Comparison of ENCODE assay signal across 24 cellular contexts in genomic region chr10:131880016-131880590, GRCh38.
"Had no signal": no experiment of that assay in that cellular context is flagged by ENCODE, and none has a peak within 500 bp of the region (broad histone marks: within the 10 kb centered on the region; RNA-seq: fewer than 3 reads in every experiment).

No MANE protein-coding gene starts in this region.

- H3K4me1 ChIP-seq: colonic mucosa, left lung, pancreas had no signal

- H3K27ac ChIP-seq: colonic mucosa, epithelial cell of prostate, gastrocnemius medialis, left lung, lower lobe of right lung, neutrophil, pancreas, skin epidermis, thoracic aorta, tibial nerve, upper lobe of left lung had no signal

- ATAC-seq: esophagus mucosa; gastrocnemius medialis; left cardiac atrium; left lung; natural killer cell; pancreas; stimulated activated naive B cell treated with anti-CD40 and anti-IgM and Interleukin-4, amounts not matched to agents 10 μg/mL and 1 μg/mL and 100 μg/mL, for 72 hours had no signal

- H3K27me3 ChIP-seq: colonic mucosa, pancreas had no signal

- H3K4me3 Mint-ChIP-seq: dendritic cell treated with granulocyte-macrophage colony-stimulating factor and Interleukin-4, amounts not matched to agents 40 ng/mL and 50 ng/mL, for 4 days; endodermal cell; natural killer cell; stimulated activated naive B cell treated with anti-CD40 and anti-IgM and Interleukin-4, amounts not matched to agents 10 μg/mL and 1 μg/mL and 100 μg/mL, for 72 hours; stimulated activated naive CD8-positive, alpha-beta T cell treated with anti-CD3 and anti-CD28 coated beads, Interleukin-15, Interleukin-2, amounts not matched to agents 100 ng/mL and 50 ng/mL, for 24 hours had no signal

- H3K9me3 Mint-ChIP-seq: dendritic cell treated with granulocyte-macrophage colony-stimulating factor and Interleukin-4, amounts not matched to agents 40 ng/mL and 50 ng/mL, for 4 days; natural killer cell; stimulated activated naive CD8-positive, alpha-beta T cell treated with anti-CD3 and anti-CD28 coated beads, Interleukin-15, Interleukin-2, amounts not matched to agents 100 ng/mL and 50 ng/mL, for 24 hours had no signal

- H3K4me1 Mint-ChIP-seq: endodermal cell had no signal

- H3K4me3 ChIP-seq: colonic mucosa, gastrocnemius medialis, left lung, lower lobe of right lung, pancreas, skin epidermis, thoracic aorta, tibial nerve, upper lobe of left lung had no signal

- H3K36me3 Mint-ChIP-seq: natural killer cell; stimulated activated naive B cell treated with anti-CD40 and anti-IgM and Interleukin-4, amounts not matched to agents 10 μg/mL and 1 μg/mL and 100 μg/mL, for 72 hours had no signal

- H3K9me3 ChIP-seq: colonic mucosa, gastrocnemius medialis, left lung, lower lobe of right lung, neutrophil, pancreas, thoracic aorta, upper lobe of left lung had no signal

- H3K27ac Mint-ChIP-seq: dendritic cell treated with granulocyte-macrophage colony-stimulating factor and Interleukin-4, amounts not matched to agents 40 ng/mL and 50 ng/mL, for 4 days; endodermal cell; natural killer cell; progenitor cell of endocrine pancreas; stimulated activated naive B cell treated with anti-CD40 and anti-IgM and Interleukin-4, amounts not matched to agents 10 μg/mL and 1 μg/mL and 100 μg/mL, for 72 hours; stimulated activated naive CD8-positive, alpha-beta T cell treated with anti-CD3 and anti-CD28 coated beads, Interleukin-15, Interleukin-2, amounts not matched to agents 100 ng/mL and 50 ng/mL, for 24 hours had no signal

- FAIRE-seq: pancreas, urothelium cell line had no signal

- H3K36me3 ChIP-seq: colonic mucosa, gastrocnemius medialis, left lung, lower lobe of right lung, neutrophil, pancreas, thoracic aorta, tibial nerve, upper lobe of left lung had no signal

- DNase-seq: colonic mucosa; effector CD8-positive, alpha-beta T cell; foreskin fibroblast; gastrocnemius medialis; left cardiac atrium; left lung; lower lobe of right lung; natural killer cell; stimulated activated CD4-positive, alpha-beta T cell treated with anti-CD3 and anti-CD28 coated beads, Interleukin-15, amount 100 ng/mL, for 24 hours; stimulated activated CD4-positive, alpha-beta T cell treated with anti-CD3 and anti-CD28 coated beads, Interleukin-2, amount 100 ng/mL, for 48 hours; stimulated activated naive B cell treated with anti-CD40 and anti-IgM and Interleukin-4, amounts not matched to agents 10 μg/mL and 1 μg/mL and 100 μg/mL, for 72 hours; upper lobe of left lung had no signal
